23 cellular contexts compared by ENCODE assay signal in the genomic region with DNA sequence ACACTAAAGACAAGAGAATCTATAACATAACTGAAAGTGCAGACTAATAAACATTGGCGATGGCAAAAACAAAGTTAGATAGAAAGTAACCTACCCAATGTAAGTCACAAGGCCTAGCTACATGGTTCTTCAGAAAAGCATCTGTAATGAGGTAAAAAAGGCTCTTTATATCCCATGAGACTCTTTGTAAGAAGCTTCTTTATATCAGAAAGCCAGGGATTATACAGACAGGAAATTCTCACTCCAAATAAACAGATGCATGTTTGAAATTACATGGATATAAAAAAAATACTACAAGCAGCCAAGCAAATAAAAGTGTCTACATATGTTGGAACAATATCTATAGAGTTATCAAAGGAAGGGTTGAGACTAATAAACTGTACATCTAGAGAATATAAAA.
"Had no signal": no experiment of that assay in that cellular context is flagged by ENCODE, and none has a peak within 500 bp of the region (broad histone marks: within the 10 kb centered on the region; RNA-seq: fewer than 3 reads in every experiment).

No MANE protein-coding gene starts in this region.

- ATAC-seq: natural killer cell; right cardiac atrium; sciatic nerve; stimulated activated naive B cell treated with anti-CD40 and anti-IgM and Interleukin-4, amounts not matched to agents 10 μg/mL and 1 μg/mL and 100 μg/mL, for 72 hours; stimulated activated naive CD8-positive, alpha-beta T cell treated with anti-CD3 and anti-CD28 coated beads, Interleukin-15, Interleukin-2, amounts not matched to agents 100 U/mL and 50 U/mL, for 24 hours; upper lobe of right lung had no signal

- FAIRE-seq: islet of Langerhans, urothelium cell line had no signal

- DNase-seq: hypothalamus; immature natural killer cell; kidney; left ventricle myocardium inferior; mesendoderm; naive B cell; natural killer cell; ovary; right cardiac atrium; stimulated activated CD4-positive, alpha-beta T cell treated with anti-CD3 and anti-CD28 coated beads, Interleukin-12 subunit alpha, Interleukin-12 subunit beta, amount 100 ng/mL, for 4 hours; stimulated activated CD4-positive, alpha-beta T cell treated with anti-CD3 and anti-CD28 coated beads, Interleukin-15, amount 100 ng/mL, for 24 hours; stimulated activated CD4-positive, alpha-beta T cell treated with anti-CD3 and anti-CD28 coated beads, Interleukin-2, amount 100 ng/mL, for 24 hours; stimulated activated CD4-positive, alpha-beta T cell treated with anti-CD3 and anti-CD28 coated beads, Interleukin-4, amount 100 ng/mL, for 1 hour; stimulated activated naive B cell treated with anti-CD40 and anti-IgM and Interleukin-4, amounts not matched to agents 10 μg/mL and 1 μg/mL and 100 μg/mL, for 72 hours; stimulated activated naive CD8-positive, alpha-beta T cell treated with anti-CD3 and anti-CD28 coated beads, Interleukin-15, Interleukin-2, amounts not matched to agents 100 U/mL and 50 U/mL, for 24 hours; stomach; testis; thyroid gland; transverse colon; upper lobe of right lung had no signal
